Comparison of ENCODE assay signal across 18 cellular contexts in the genomic region with DNA sequence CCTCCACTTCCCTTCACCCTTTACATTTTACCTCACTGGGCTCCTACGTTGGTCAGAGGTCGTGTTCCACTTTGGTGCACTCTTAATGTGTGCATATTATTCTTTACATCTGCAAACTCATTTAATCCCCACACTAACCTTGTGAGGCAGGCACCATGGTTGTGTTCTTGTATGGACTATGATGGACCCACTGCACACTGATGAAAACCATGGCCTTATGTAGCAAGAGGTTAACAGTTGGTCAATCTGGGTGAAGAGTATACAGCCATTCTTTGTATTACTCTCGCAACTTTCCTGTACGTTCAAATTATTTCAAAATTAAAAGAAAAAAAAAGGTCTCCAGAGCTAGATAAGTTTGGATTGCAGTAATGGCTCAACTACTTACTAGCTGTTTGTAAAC.
"Had no signal": no experiment of that assay in that cellular context is flagged by ENCODE, and none has a peak within 500 bp of the region (broad histone marks: within the 10 kb centered on the region; RNA-seq: fewer than 3 reads in every experiment).

No MANE protein-coding gene starts in this region.

- H3K27me3 ChIP-seq: foreskin keratinocyte, suprapubic skin had no signal

- H3K36me3 ChIP-seq: suprapubic skin had no signal

- H3K27me3 Mint-ChIP-seq: activated naive CD8-positive, alpha-beta T cell; dendritic cell treated with granulocyte-macrophage colony-stimulating factor and Interleukin-4, amounts not matched to agents 40 ng/mL and 50 ng/mL, for 4 days; effector memory CD8-positive, alpha-beta T cell; memory B cell had no signal

- H3K4me3 Mint-ChIP-seq: dendritic cell treated with granulocyte-macrophage colony-stimulating factor and Interleukin-4, amounts not matched to agents 40 ng/mL and 50 ng/mL, for 4 days; memory B cell; natural killer cell; type B pancreatic cell had no signal

- H3K9me3 Mint-ChIP-seq: dendritic cell treated with granulocyte-macrophage colony-stimulating factor and Interleukin-4, amounts not matched to agents 40 ng/mL and 50 ng/mL, for 4 days; effector memory CD8-positive, alpha-beta T cell; memory B cell; natural killer cell; type B pancreatic cell had no signal

- ATAC-seq: effector memory CD8-positive, alpha-beta T cell; foreskin keratinocyte; left ventricle myocardium superior; natural killer cell; SK-N-SH treated with all-trans-retinoic acid at 6 μM for 48 hours had no signal

- DNase-seq: activated CD4-positive, alpha-beta T cell treated with anti-CD3 and anti-CD28 coated beads for 4 hours; activated CD8-positive, alpha-beta memory T cell treated with anti-CD3 and anti-CD28 coated beads for 24 hours; anterior cingulate cortex; effector memory CD8-positive, alpha-beta T cell; foreskin keratinocyte; glutamatergic neuron; kidney glomerular epithelial cell; left ventricle myocardium superior; natural killer cell; retina; stimulated activated CD4-positive, alpha-beta T cell treated with anti-CD3 and anti-CD28 coated beads, Interleukin-2, amount 100 ng/mL, for 48 hours; stimulated activated naive CD4-positive, alpha-beta T cell treated with Interleukin-2 at 50 U/mL for 16 hours had no signal

- H3K27ac Mint-ChIP-seq: dendritic cell treated with granulocyte-macrophage colony-stimulating factor and Interleukin-4, amounts not matched to agents 40 ng/mL and 50 ng/mL, for 4 days; memory B cell; natural killer cell; type B pancreatic cell had no signal

- H3K27ac ChIP-seq: foreskin keratinocyte, suprapubic skin had no signal

- H3K4me3 ChIP-seq: suprapubic skin had no signal

- H3K36me3 Mint-ChIP-seq: type B pancreatic cell had no signal

- H3K9me3 ChIP-seq: suprapubic skin had no signal
